ENCODE assay signal across 20 cellular contexts in genomic region chr2:85188852-85189251, GRCh38. TPM values are rescaled to one million over a fixed set of nuclear protein-coding genes. Genes with fewer than 3 reads are reported as not detected.
A peak's percentile ranks its signal among the peaks of the same experiment; 100 is the strongest.
DNase-seq lines count a peak whose midpoint lies in the region; TF ChIP-seq lines count a peak whose summit lies in the region.
"Had no signal": no experiment of that assay in that cellular context is flagged by ENCODE, and none has a peak within 500 bp of the region (broad histone marks: within the 10 kb centered on the region; RNA-seq: fewer than 3 reads in every experiment).

No MANE protein-coding gene starts in this region.

- H3K27ac ChIP-seq in mammary epithelial cell (ENCODE audit: insufficient read depth, low read depth, low read length) (no peak overlapping the region), PC-9 (no peak overlapping the region), mesenchymal stem cell (ENCODE audit: low read length, poor library complexity, severe bottlenecking) (no peak overlapping the region), coronary artery (no peak overlapping the region), prostate gland (no peak overlapping the region)
- H3K27ac ChIP-seq: KMS-11, testis had no signal

- H3K4me2 ChIP-seq in mammary epithelial cell (ENCODE audit: insufficient read depth, low read depth, low read length) (peak overlapping the region; percentile 7), PC-9 (0 out of 2 replicates have a peak overlapping the region, but pooled peaks have one; percentile 10), mesenchymal stem cell (ENCODE audit: low read length, poor library complexity, severe bottlenecking) (no peak overlapping the region)
- H3K4me2 ChIP-seq: KMS-11 had no signal

- no peaks in the 10 kb centered on the region for H3K9me2 ChIP-seq in PC-9 (ENCODE audit: insufficient read depth)

- no peak overlapping the region for H4K8ac ChIP-seq in mesenchymal stem cell (ENCODE audit: low read length)

- intact Hi-C loops in mammary epithelial cell (cut with micrococcal nuclease) (loop anchor here (10.0 kb wide), 1 partner anchor 96 kb away; no protein-coding TSS in a partner anchor), MCF 10A (cut with micrococcal nuclease) (no loop called here), PC-9 (cut with micrococcal nuclease; ENCODE audit: unreplicated experiment) (no loop called here), prostate gland (cut with DNase I) (no loop called here)

- no peaks in the 10 kb centered on the region for H3K27me3 ChIP-seq in mammary epithelial cell (ENCODE audit: insufficient read depth, low read length)
- H3K27me3 ChIP-seq in PC-9 (ENCODE audit: insufficient read depth, low read depth): no peaks in the 10 kb centered on the region
- H3K27me3 ChIP-seq in mesenchymal stem cell (ENCODE audit: control insufficient read depth in 1 of 2, insufficient read depth in 1 of 2, low read length in 2 of 2): no peaks in the 10 kb centered on the region
- no peaks in the 10 kb centered on the region for H3K27me3 ChIP-seq in prostate gland (replicated peaks; ENCODE audit: insufficient read depth)
- H3K27me3 ChIP-seq: testis had no signal

- H3K23ac ChIP-seq in mesenchymal stem cell (ENCODE audit: low read length in 2 of 2): no peak overlapping the region

- H3K27me3 Mint-ChIP-seq in MCF 10A (ENCODE audit: insufficient read depth, unreplicated experiment): no peaks in the 10 kb centered on the region

- H3K4me3 ChIP-seq in mammary epithelial cell (replicated peaks in 1 of 3; ENCODE audit: insufficient read depth in 1 of 3, low read depth in 2 of 3, low read length in 3 of 3) (no peak overlapping the region), PC-9 (no peak overlapping the region), mesenchymal stem cell (ENCODE audit: insufficient read depth in 1 of 2, low read depth in 1 of 2, low read length in 2 of 2) (no peak overlapping the region), coronary artery (no peak overlapping the region), prostate gland (no peak overlapping the region)
- H3K4me3 ChIP-seq: testis had no signal

- H3K4me1 ChIP-seq in mammary epithelial cell (ENCODE audit: insufficient read depth, low read length) (peaks cover 8% of the 10 kb centered on the region), PC-9 (replicated peaks; ENCODE audit: insufficient read depth) (no peaks in the 10 kb centered on the region; the same call in 1 of the 2 replicates), mesenchymal stem cell (ENCODE audit: control insufficient read depth, insufficient read depth, low read depth, low read length) (no peaks in the 10 kb centered on the region), prostate gland (replicated peaks) (no peaks in the 10 kb centered on the region)
- H3K4me1 ChIP-seq: testis had no signal

- dilution Hi-C loops in mammary epithelial cell (cut with HindIII; ENCODE audit: low sequenced_read_pairs): no loop called here

- H3K79me2 ChIP-seq in mammary epithelial cell (ENCODE audit: insufficient read depth, low read length) (peaks cover 50% of the 10 kb centered on the region), PC-9 (ENCODE audit: low read depth) (no peaks in the 10 kb centered on the region)

- H2BK120ac ChIP-seq in mesenchymal stem cell (ENCODE audit: low read depth, low read length): no peak overlapping the region

- no peak overlapping the region for H3K18ac ChIP-seq in mesenchymal stem cell (ENCODE audit: low read depth in 1 of 2, low read length in 2 of 2)

- H2BK15ac ChIP-seq in mesenchymal stem cell (ENCODE audit: low read depth, poor library complexity, severe bottlenecking): no peak overlapping the region

- no peak overlapping the region for H3K9ac ChIP-seq in mammary epithelial cell (ENCODE audit: insufficient read depth, low read length)
- H3K9ac ChIP-seq in mesenchymal stem cell (ENCODE audit: low read length): no peak overlapping the region
- H3K9ac ChIP-seq: KMS-11 had no signal

- no peak overlapping the region for H2BK12ac ChIP-seq in mesenchymal stem cell (ENCODE audit: low read length in 2 of 2)

- H3K36me3 ChIP-seq in mammary epithelial cell (ENCODE audit: insufficient read depth, low read length) (no peaks in the 10 kb centered on the region), PC-9 (ENCODE audit: low read depth) (no peaks in the 10 kb centered on the region), mesenchymal stem cell (ENCODE audit: control insufficient read depth in 1 of 2, insufficient read depth in 2 of 2, low read depth in 1 of 2, low read length in 2 of 2) (no peaks in the 10 kb centered on the region), prostate gland (no peaks in the 10 kb centered on the region)

- no peaks in the 10 kb centered on the region for H3K9me3 ChIP-seq in mammary epithelial cell (replicated peaks; ENCODE audit: insufficient read depth, low read length)
- no peaks in the 10 kb centered on the region for H3K9me3 ChIP-seq in PC-9 (ENCODE audit: insufficient read depth, low read depth)
- no peaks in the 10 kb centered on the region for H3K9me3 ChIP-seq in mesenchymal stem cell (ENCODE audit: control insufficient read depth, low read length)
- H3K9me3 ChIP-seq in prostate gland: no peaks in the 10 kb centered on the region
- H3K9me3 ChIP-seq: testis had no signal

- H3K4ac ChIP-seq in mesenchymal stem cell (ENCODE audit: low read depth in 1 of 2, low read length in 2 of 2): no peak overlapping the region

- 49% methylated on average over 5 of the region's 5 CpGs for WGBS in mammary epithelial cell (ENCODE audit: low coverage, missing lambda C conversion rate)
- WGBS in mesenchymal stem cell: 30% methylated on average over 4 of the region's 5 CpGs
- 17% methylated on average over 5 of the region's 5 CpGs for WGBS in prostate gland

- POLR2A ChIA-PET in MCF 10A (lab: Yijun Ruan, JAX): no interaction called here
- POLR2A ChIA-PET in PC-9 (lab: Charles Lee; ENCODE audit: unreplicated experiment): interaction anchor here (0.6 kb wide), 1 partner anchor 330 kb away, joined by 3 read pairs; no protein-coding TSS in a partner anchor

- BruUV-seq in mammary epithelial cell (replicated peaks; lab: Mats Ljungman, UMichigan): no TSS peak
- no TSS peak for BruUV-seq in MCF 10A (replicated peaks; lab: Mats Ljungman, UMichigan)
- BruUV-seq in PC-9 (replicated peaks; lab: Mats Ljungman, UMichigan): no TSS peak

- no peak for TF ChIP-seq CTCF in mammary epithelial cell (conservative IDR thresholded peaks at IDR 0.05 in 1 of 2, IDR thresholded peaks at IDR 0.05 in 1 of 2; ENCODE audit: extremely low read depth in 1 of 2, insufficient read depth in 1 of 2, low read depth in 1 of 2, low read length in 2 of 2)
- no peak for TF ChIP-seq CTCF in MCF 10A (IDR thresholded peaks at IDR 0.05; ENCODE audit: unreplicated experiment)
- TF ChIP-seq CTCF in PC-9 (conservative IDR thresholded peaks at IDR 0.05): no peak
- no peak for TF ChIP-seq CTCF in coronary artery (IDR thresholded peaks at IDR 0.05)
- no peak for TF ChIP-seq CTCF in prostate gland (IDR thresholded peaks at IDR 0.05)

- H2AK5ac ChIP-seq in mesenchymal stem cell (ENCODE audit: low read length, severe bottlenecking): no peak overlapping the region

- DNase-seq in mammary epithelial cell (no peak), MCF 10A (ENCODE audit: unreplicated experiment) (no peak), PC-9 (peak in 1 of 2 experiments; percentile 58), mesenchymal stem cell (peak; percentile 31), HT-29 (ENCODE audit: low spot score) (no peak), nucleus accumbens (lab: John Stamatoyannopoulos, UW) (no peak), coronary artery (ENCODE audit: low spot score) (no peak), prostate gland (ENCODE audit: low spot score) (no peak)
- DNase-seq: activated CD4-positive, alpha-beta T cell treated with anti-CD3 and anti-CD28 coated beads, Interleukin-2, amount 10 ng/mL, durations not matched to agents 7 days and 5 days; activated naive CD4-positive, alpha-beta T cell; AML-193; amniotic stem cell; DND-41; NCI-H1048; NCI-H226; occipital lobe; testis had no signal

- H4K91ac ChIP-seq in mesenchymal stem cell (ENCODE audit: low read length): no peak overlapping the region

- no peak overlapping the region for H3K14ac ChIP-seq in mesenchymal stem cell (ENCODE audit: low read length in 2 of 2)

- H3K4me1 Mint-ChIP-seq in MCF 10A (ENCODE audit: insufficient read depth, unreplicated experiment): no peaks in the 10 kb centered on the region
- H3K4me1 Mint-ChIP-seq: activated CD4-positive, alpha-beta T cell treated with anti-CD3 and anti-CD28 coated beads, Interleukin-2, amount 10 ng/mL, durations not matched to agents 7 days and 5 days; stimulated activated effector memory CD8-positive, alpha-beta T cell treated with anti-CD3 and anti-CD28 coated beads, Interleukin-12 subunit alpha, Interleukin-12 subunit beta, amount 100 ng/mL, for 72 hours had no signal

- CTCF ChIA-PET in mammary epithelial cell (lab: Charles Lee; ENCODE audit: low non-redundant PET) (no interaction called here), MCF 10A (lab: Yijun Ruan, JAX) (interaction anchor here (0.9 to 1.1 kb wide), 2 partner anchors 9 to 78 kb away, joined by 3 read pairs; no protein-coding TSS in a partner anchor), PC-9 (lab: Charles Lee) (no interaction called here)

- no peak overlapping the region for H2AFZ ChIP-seq in mammary epithelial cell (ENCODE audit: low read depth, low read length)
- no peak overlapping the region for H2AFZ ChIP-seq in PC-9
- no peak overlapping the region for H2AFZ ChIP-seq in mesenchymal stem cell (ENCODE audit: low read depth, low read length)

- no peak overlapping the region for H3K4me3 Mint-ChIP-seq in MCF 10A (ENCODE audit: unreplicated experiment)
- H3K4me3 Mint-ChIP-seq: activated CD4-positive, alpha-beta T cell treated with anti-CD3 and anti-CD28 coated beads, Interleukin-2, amount 10 ng/mL, durations not matched to agents 7 days and 5 days; stimulated activated effector memory CD8-positive, alpha-beta T cell treated with anti-CD3 and anti-CD28 coated beads, Interleukin-12 subunit alpha, Interleukin-12 subunit beta, amount 100 ng/mL, for 72 hours had no signal

- no peaks in the 10 kb centered on the region for H3K36me3 Mint-ChIP-seq in MCF 10A (ENCODE audit: insufficient read depth, unreplicated experiment)
- H3K36me3 Mint-ChIP-seq: stimulated activated effector memory CD8-positive, alpha-beta T cell treated with anti-CD3 and anti-CD28 coated beads, Interleukin-12 subunit alpha, Interleukin-12 subunit beta, amount 100 ng/mL, for 72 hours had no signal

- no peaks in the 10 kb centered on the region for H3F3A ChIP-seq in PC-9 (ENCODE audit: insufficient read depth, low read depth)

- peaks cover 4% of the 10 kb centered on the region for H3K9me3 Mint-ChIP-seq in MCF 10A (ENCODE audit: unreplicated experiment)
- H3K9me3 Mint-ChIP-seq: activated CD4-positive, alpha-beta T cell treated with anti-CD3 and anti-CD28 coated beads, Interleukin-2, amount 10 ng/mL, durations not matched to agents 7 days and 5 days; stimulated activated effector memory CD8-positive, alpha-beta T cell treated with anti-CD3 and anti-CD28 coated beads, Interleukin-12 subunit alpha, Interleukin-12 subunit beta, amount 100 ng/mL, for 72 hours had no signal

- H4K20me1 ChIP-seq in mammary epithelial cell (ENCODE audit: insufficient read depth, low read length) (no peaks in the 10 kb centered on the region), PC-9 (ENCODE audit: insufficient read depth) (no peaks in the 10 kb centered on the region)

- peaks cover 13% of the 10 kb centered on the region for H3K79me1 ChIP-seq in mesenchymal stem cell (replicated peaks; ENCODE audit: low read length, poor library complexity, severe bottlenecking)

- no peak overlapping the region for H3K27ac Mint-ChIP-seq in MCF 10A (ENCODE audit: low read depth, unreplicated experiment)
- H3K27ac Mint-ChIP-seq: activated CD4-positive, alpha-beta T cell treated with anti-CD3 and anti-CD28 coated beads, Interleukin-2, amount 10 ng/mL, durations not matched to agents 7 days and 5 days; stimulated activated effector memory CD8-positive, alpha-beta T cell treated with anti-CD3 and anti-CD28 coated beads, Interleukin-12 subunit alpha, Interleukin-12 subunit beta, amount 100 ng/mL, for 72 hours had no signal

- TF ChIP-seq POLR2A in prostate gland (IDR thresholded peaks at IDR 0.05): no peak

- in situ Hi-C loops in mammary epithelial cell (cut with MboI; ENCODE audit: low sequenced_read_pairs in 2 of 2): no loop called here

- no peak overlapping the region for H2BK5ac ChIP-seq in mesenchymal stem cell (ENCODE audit: low read depth, low read length, poor library complexity, severe bottlenecking)

RNA-seq across cellular contexts. Expression of gene TCF7L1, which starts 55.7 kb away (rescaled TPM):
- total RNA-seq in mammary epithelial cell (10 to 100 TPM in 1 of 2 donors, 1 to 10 TPM in 1; 6.3 to 26.4 TPM), MCF 10A (2022) (0.81 and 1.1 TPM in 2 replicates), PC-9 (2021) (2.3 and 2.8 TPM in 2 replicates), prostate gland (1 to 10 TPM; 2.6 to 7.0 TPM)
- polyA plus RNA-seq in mammary epithelial cell: 3.1 TPM
- 7.4 TPM for polyA minus RNA-seq in mammary epithelial cell
- 18.8 TPM for polyA plus RNA-seq in mesenchymal stem cell (2013, experiment 1 of 2)
- polyA plus RNA-seq in mesenchymal stem cell (2013, experiment 2 of 2): 18.2 TPM
- total RNA-seq in HT-29 (2014; rRNA removed; shearing (Covaris generic)): not detected in 2 replicates
- total RNA-seq: activated CD4-positive, alpha-beta T cell treated with anti-CD3 and anti-CD28 coated beads, Interleukin-2, amount 10 ng/mL, durations not matched to agents 7 days and 5 days; mononuclear cell had no signal
